13 cellular contexts compared by ENCODE assay signal in genomic region chr7:30613366-30614325, GRCh38. TPM values are rescaled to one million over a fixed set of nuclear protein-coding genes. Genes with fewer than 3 reads are reported as not detected.
DNase-seq lines count a peak whose midpoint lies in the region; ATAC-seq, FAIRE-seq and TF ChIP-seq lines count a peak whose summit lies in the region.
"Had no signal": no experiment of that assay in that cellular context is flagged by ENCODE, and none has a peak within 500 bp of the region (broad histone marks: within the 10 kb centered on the region; RNA-seq: fewer than 3 reads in every experiment).

No MANE protein-coding gene starts in this region.

- CTCF ChIA-PET in K562 (lab: Yijun Ruan, JAX; ENCODE audit: low intra/inter-chr PET ratio): no interaction called here
- CTCF ChIA-PET in naive thymus-derived CD4-positive, alpha-beta T cell (lab: Charles Lee): interaction anchor here (1.2 kb wide), 1 partner anchor 126 kb away, joined by 3 read pairs; no protein-coding TSS in a partner anchor

- H3K27ac ChIP-seq in K562 (ENCODE audit: extremely low read depth, low read depth, low read length): no peak overlapping the region
- H3K27ac ChIP-seq in naive thymus-derived CD4-positive, alpha-beta T cell (ENCODE audit: low read depth, low read length): no peak overlapping the region
- H3K27ac ChIP-seq: dorsolateral prefrontal cortex, gastrocnemius medialis, sigmoid colon, thoracic aorta had no signal

- H3K4me3 ChIP-seq in K562: no peak overlapping the region
- H3K4me3 ChIP-seq in naive thymus-derived CD4-positive, alpha-beta T cell (ENCODE audit: low read length): no peak overlapping the region
- H3K4me3 ChIP-seq in H7 (ENCODE audit: insufficient read depth, low read depth, low read length): no peak overlapping the region
- H3K4me3 ChIP-seq: dorsolateral prefrontal cortex, gastrocnemius medialis, sigmoid colon, thoracic aorta had no signal

- no peaks in the 10 kb centered on the region for H3K4me1 ChIP-seq in K562 (replicated peaks in 1 of 2; ENCODE audit: control insufficient read depth in 2 of 2, insufficient read depth in 2 of 2, low read length in 2 of 2)
- H3K4me1 ChIP-seq in naive thymus-derived CD4-positive, alpha-beta T cell (ENCODE audit: control insufficient read depth in 2 of 2, insufficient read depth in 2 of 2, low read length in 2 of 2): no peaks in the 10 kb centered on the region
- H3K4me1 ChIP-seq: gastrocnemius medialis, sigmoid colon had no signal

- H3K79me2 ChIP-seq in K562 (ENCODE audit: control insufficient read depth, insufficient read depth, low read length): peaks cover 76% of the 10 kb centered on the region

- no peak overlapping the region for H3K4me3 Mint-ChIP-seq in IgD-negative memory B cell
- no peak overlapping the region for H3K4me3 Mint-ChIP-seq in naive thymus-derived CD4-positive, alpha-beta T cell
- H3K4me3 Mint-ChIP-seq: naive B cell had no signal

- no peaks in the 10 kb centered on the region for H3K27me3 ChIP-seq in K562 (ENCODE audit: control insufficient read depth in 2 of 2, insufficient read depth in 2 of 2, low read length in 2 of 2)
- no peaks in the 10 kb centered on the region for H3K27me3 ChIP-seq in naive thymus-derived CD4-positive, alpha-beta T cell (ENCODE audit: control insufficient read depth in 2 of 2, insufficient read depth in 2 of 2, low read length in 2 of 2)
- H3K27me3 ChIP-seq in H7 (ENCODE audit: control insufficient read depth, insufficient read depth, low read length): no peaks in the 10 kb centered on the region
- H3K27me3 ChIP-seq: dorsolateral prefrontal cortex, gastrocnemius medialis, sigmoid colon had no signal

- no TSS peak for BruUV-seq in K562 (replicated peaks; lab: Mats Ljungman, UMichigan)

- H4K20me1 ChIP-seq in K562 (replicated peaks; ENCODE audit: control insufficient read depth, insufficient read depth, low read length): peaks cover 4% of the 10 kb centered on the region; the same call in 1 of the 2 replicates

- no peak for TF ChIP-seq EP300 in K562 (IDR thresholded peaks at IDR 0.05; ENCODE audit: low read length)

- peak overlapping the region in 2 of 3 donors; percentile 1 to 88 for H3K27ac Mint-ChIP-seq in IgD-negative memory B cell
- H3K27ac Mint-ChIP-seq in naive thymus-derived CD4-positive, alpha-beta T cell: peak overlapping the region in 6 of 9 donors; percentile 10 to 54 (median 31)

- 98% methylated on average over 3 of the region's 4 CpGs for WGBS in K562 (ENCODE audit: insufficient coverage, low coverage, missing lambda C conversion rate)

- no peak for TF ChIP-seq POLR2A in K562 (conservative IDR thresholded peaks at IDR 0.05)

- peaks cover 5% of the 10 kb centered on the region for H3K36me3 Mint-ChIP-seq in IgD-negative memory B cell
- H3K36me3 Mint-ChIP-seq in naive thymus-derived CD4-positive, alpha-beta T cell: peaks cover 23 to 67% (median 48%) of the 10 kb centered on the region in 5 donors

- H3K9me3 ChIP-seq in K562 (replicated peaks; ENCODE audit: control insufficient read depth, insufficient read depth, low read depth, low read length): no peaks in the 10 kb centered on the region
- H3K9me3 ChIP-seq in naive thymus-derived CD4-positive, alpha-beta T cell (ENCODE audit: control insufficient read depth in 2 of 3, low read length in 3 of 3): no peaks in the 10 kb centered on the region
- H3K9me3 ChIP-seq: gastrocnemius medialis, sigmoid colon, thoracic aorta had no signal

- no peak overlapping the region for H2AFZ ChIP-seq in K562 (ENCODE audit: low read depth, low read length)

- TF ChIP-seq CTCF in K562 (IDR thresholded peaks at IDR 0.05 in 2 of 3, conservative IDR thresholded peaks at IDR 0.05 in 1 of 3; ENCODE audit: insufficient read depth in 2 of 3, low read depth in 1 of 3, low read length in 3 of 3): no peak

- no peaks in the 10 kb centered on the region for H3K9me3 Mint-ChIP-seq in IgD-negative memory B cell
- no peaks in the 10 kb centered on the region for H3K9me3 Mint-ChIP-seq in naive thymus-derived CD4-positive, alpha-beta T cell
- H3K9me3 Mint-ChIP-seq: naive B cell had no signal

- no peaks in the 10 kb centered on the region for H3K9me1 ChIP-seq in K562 (ENCODE audit: control insufficient read depth, insufficient read depth, low read length)

- TF ChIP-seq RAD21 in K562 (CRISPR knock-in tag; conservative IDR thresholded peaks at IDR 0.05 in 1 of 2, IDR thresholded peaks at IDR 0.05 in 1 of 2): no peak

- H3K27me3 Mint-ChIP-seq in IgD-negative memory B cell: no peaks in the 10 kb centered on the region
- no peaks in the 10 kb centered on the region for H3K27me3 Mint-ChIP-seq in naive thymus-derived CD4-positive, alpha-beta T cell
- H3K27me3 Mint-ChIP-seq: naive B cell had no signal

- DNase-seq in EH (ENCODE audit: low read depth): peak; percentile 39
- DNase-seq in K562 (ENCODE audit: extremely low read depth in 1 of 4, low spot score in 3 of 4): no peak
- no peak for DNase-seq in naive thymus-derived CD4-positive, alpha-beta T cell
- DNase-seq in H7: no peak
- DNase-seq: dorsolateral prefrontal cortex, gastrocnemius medialis, kidney glomerular epithelial cell, naive B cell, sigmoid colon had no signal

- peak; percentile 22 for ATAC-seq in K562
- no peak for ATAC-seq in naive thymus-derived CD4-positive, alpha-beta T cell
- no peak for ATAC-seq in GM18861 (IDR thresholded peaks at IDR 0.05; ENCODE audit: unreplicated experiment)
- no peak for ATAC-seq in GM18502 (IDR thresholded peaks at IDR 0.05; ENCODE audit: poor library complexity, unreplicated experiment)
- ATAC-seq: gastrocnemius medialis had no signal

- H3K4me2 ChIP-seq in K562 (ENCODE audit: insufficient read depth, low read length): no peak overlapping the region

- H3K36me3 ChIP-seq in K562 (ENCODE audit: control insufficient read depth, insufficient read depth, low read length): peaks cover 95% of the 10 kb centered on the region
- H3K36me3 ChIP-seq in naive thymus-derived CD4-positive, alpha-beta T cell (ENCODE audit: control insufficient read depth in 2 of 3, insufficient read depth in 3 of 3, low read length in 3 of 3): peaks cover 22 to 76% (median 30%) of the 10 kb centered on the region in 3 experiments
- peaks cover 31% of the 10 kb centered on the region for H3K36me3 ChIP-seq in H7 (replicated peaks; ENCODE audit: control insufficient read depth, insufficient read depth, low read length)

- POLR2A ChIA-PET in K562 (lab: Yijun Ruan, JAX): interaction anchor here (0.8 to 3.3 kb wide), 7 partner anchors 8 to 16 kb away, joined by 5 to 19 read pairs (median 9); no protein-coding TSS in a partner anchor
- POLR2A ChIA-PET in naive thymus-derived CD4-positive, alpha-beta T cell (lab: Charles Lee): interaction anchor here (1.0 kb wide), 1 partner anchor 19 kb away, joined by 4 read pairs; the partner anchor contains the start of gene GARS1

- no peak for FAIRE-seq in K562 (lab: Jason Lieb, UNC)

- no peaks in the 10 kb centered on the region for H3K4me1 Mint-ChIP-seq in IgD-negative memory B cell
- peaks cover 0 to 42% (median 6%) of the 10 kb centered on the region in 7 donors for H3K4me1 Mint-ChIP-seq in naive thymus-derived CD4-positive, alpha-beta T cell

- no peak overlapping the region for H3K9ac ChIP-seq in K562 (ENCODE audit: insufficient read depth in 1 of 2, low read depth in 2 of 2, low read length in 2 of 2)

- in situ Hi-C loops in K562 (cut with MboI): no loop called here

- intact Hi-C loops in K562 (cut with micrococcal nuclease): no loop called here
- intact Hi-C loops in naive thymus-derived CD4-positive, alpha-beta T cell (cut with micrococcal nuclease): no loop called here

TF ChIP-seq in K562, 482 proteins besides CTCF, POLR2A, EP300 and RAD21 (continues in another document):
- no peak for TF ChIP-seq RUNX1 (IDR thresholded peaks at IDR 0.05; ENCODE audit: low read depth)
- TF ChIP-seq ZNF707 (CRISPR knock-in tag; conservative IDR thresholded peaks at IDR 0.05): no peak
- no peak for TF ChIP-seq ZNF165 (CRISPR knock-in tag; IDR thresholded peaks at IDR 0.05; ENCODE audit: borderline replicate concordance)

RNA-seq across cellular contexts. Expression of gene GARS1, which starts 19.0 kb away (rescaled TPM):
- 79.1 TPM for polyA plus RNA-seq in IgD-negative memory B cell
- 222 and 446 TPM in 2 replicates for total RNA-seq in K562 (2011; cell fraction: chromatin; rRNA removed; ENCODE audit: low replicate concordance)
- 158 and 190 TPM in 2 replicates for total RNA-seq in K562 (2011; cell fraction: nucleolus; rRNA removed)
- 225 and 258 TPM in 2 replicates for total RNA-seq in K562 (2011; cell fraction: nucleoplasm; rRNA removed)
- total RNA-seq in K562 (2014; rRNA removed): 142 and 196 TPM in 2 replicates
- total RNA-seq in K562 (2014; rRNA removed; fragmentation: Illumina TruSeq; extraction: Trizol): 272 and 300 TPM in 2 replicates
- 147 TPM in 2 replicates for total RNA-seq in K562 (2015; rRNA removed; fragmentation: Illumina TruSeq; extraction: Trizol)
- total RNA-seq in K562 (2021): 270 and 312 TPM in 2 replicates
- polyA plus RNA-seq in K562 (2011; rRNA removed): 391 and 636 TPM in 2 replicates
- polyA plus RNA-seq in K562 (2011; cell fraction: cytosol; rRNA removed): 349 and 578 TPM in 2 replicates
- 440 and 547 TPM in 2 replicates for polyA plus RNA-seq in K562 (2011; cell fraction: nucleus; rRNA removed)
- polyA plus RNA-seq in K562 (2012): 138 and 517 TPM in 2 replicates
- polyA plus RNA-seq in K562 (2014; fragmentation: Illumina TruSeq; extraction: Trizol): 650 and 769 TPM in 2 replicates
- 100 to 1,000 TPM; 205 to 227 TPM for polyA plus RNA-seq in K562 (2014; fragmentation: Nextera tagmentation; extraction: Ambion mirVana)
- 234 and 319 TPM in 2 replicates for polyA plus RNA-seq in K562 (2014; rRNA removed)
- polyA minus RNA-seq in K562 (2011; rRNA and poly(A)+ RNA removed): 421 and 586 TPM in 2 replicates
- 264 and 340 TPM in 2 replicates for polyA minus RNA-seq in K562 (2011; cell fraction: cytosol; rRNA and poly(A)+ RNA removed)
- polyA minus RNA-seq in K562 (2011; cell fraction: nucleus; rRNA and poly(A)+ RNA removed): 178 and 266 TPM in 2 replicates
- total RNA-seq in naive thymus-derived CD4-positive, alpha-beta T cell: 100 to 1,000 TPM in 1 of 5 experiments, 10 to 100 TPM in 4; 73.8 to 143 (median 75.8) TPM
- polyA plus RNA-seq in naive thymus-derived CD4-positive, alpha-beta T cell: 10 to 100 TPM; 84.9 to 90.2 TPM
- 159 and 216 TPM in 2 replicates for total RNA-seq in H7 (2014; rRNA removed; shearing (Covaris generic))
